1 cellular context compared by ENCODE assay signal in the genomic region with DNA sequence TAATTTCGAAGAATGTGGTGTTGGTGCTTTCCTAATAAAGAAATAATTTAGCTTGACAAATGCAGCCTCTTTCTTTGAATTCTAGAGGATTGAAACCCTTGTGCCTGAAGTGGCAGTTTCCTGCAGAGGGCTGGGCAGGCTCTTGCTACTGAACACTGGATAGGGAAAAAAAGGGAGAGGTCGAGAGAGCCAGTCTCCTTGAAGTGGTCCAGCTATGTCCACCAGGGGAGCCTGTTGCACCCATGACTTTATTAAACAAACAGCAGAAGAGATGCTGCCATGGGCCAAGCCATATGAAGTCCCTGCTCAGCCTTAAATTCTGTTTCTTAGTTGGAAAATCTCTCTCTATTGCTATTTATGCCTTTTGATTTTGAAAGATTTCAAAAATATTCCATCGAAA.
TF ChIP-seq lines count a peak whose summit lies in the region.

No MANE protein-coding gene starts in this region.

TF ChIP-seq in WTC11, 78 proteins besides CTCF, POLR2A, EP300 and RAD21 (continued from another document):
- TF ChIP-seq, protein P1, sequence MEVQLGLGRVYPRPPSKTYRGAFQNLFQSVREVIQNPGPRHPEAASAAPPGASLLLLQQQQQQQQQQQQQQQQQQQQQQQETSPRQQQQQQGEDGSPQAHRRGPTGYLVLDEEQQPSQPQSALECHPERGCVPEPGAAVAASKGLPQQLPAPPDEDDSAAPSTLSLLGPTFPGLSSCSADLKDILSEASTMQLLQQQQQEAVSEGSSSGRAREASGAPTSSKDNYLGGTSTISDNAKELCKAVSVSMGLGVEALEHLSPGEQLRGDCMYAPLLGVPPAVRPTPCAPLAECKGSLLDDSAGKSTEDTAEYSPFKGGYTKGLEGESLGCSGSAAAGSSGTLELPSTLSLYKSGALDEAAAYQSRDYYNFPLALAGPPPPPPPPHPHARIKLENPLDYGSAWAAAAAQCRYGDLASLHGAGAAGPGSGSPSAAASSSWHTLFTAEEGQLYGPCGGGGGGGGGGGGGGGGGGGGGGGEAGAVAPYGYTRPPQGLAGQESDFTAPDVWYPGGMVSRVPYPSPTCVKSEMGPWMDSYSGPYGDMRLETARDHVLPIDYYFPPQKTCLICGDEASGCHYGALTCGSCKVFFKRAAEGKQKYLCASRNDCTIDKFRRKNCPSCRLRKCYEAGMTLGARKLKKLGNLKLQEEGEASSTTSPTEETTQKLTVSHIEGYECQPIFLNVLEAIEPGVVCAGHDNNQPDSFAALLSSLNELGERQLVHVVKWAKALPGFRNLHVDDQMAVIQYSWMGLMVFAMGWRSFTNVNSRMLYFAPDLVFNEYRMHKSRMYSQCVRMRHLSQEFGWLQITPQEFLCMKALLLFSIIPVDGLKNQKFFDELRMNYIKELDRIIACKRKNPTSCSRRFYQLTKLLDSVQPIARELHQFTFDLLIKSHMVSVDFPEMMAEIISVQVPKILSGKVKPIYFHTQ (CRISPR knock-in tag; IDR thresholded peaks at IDR 0.05) = no peak
- TF ChIP-seq, protein P2, sequence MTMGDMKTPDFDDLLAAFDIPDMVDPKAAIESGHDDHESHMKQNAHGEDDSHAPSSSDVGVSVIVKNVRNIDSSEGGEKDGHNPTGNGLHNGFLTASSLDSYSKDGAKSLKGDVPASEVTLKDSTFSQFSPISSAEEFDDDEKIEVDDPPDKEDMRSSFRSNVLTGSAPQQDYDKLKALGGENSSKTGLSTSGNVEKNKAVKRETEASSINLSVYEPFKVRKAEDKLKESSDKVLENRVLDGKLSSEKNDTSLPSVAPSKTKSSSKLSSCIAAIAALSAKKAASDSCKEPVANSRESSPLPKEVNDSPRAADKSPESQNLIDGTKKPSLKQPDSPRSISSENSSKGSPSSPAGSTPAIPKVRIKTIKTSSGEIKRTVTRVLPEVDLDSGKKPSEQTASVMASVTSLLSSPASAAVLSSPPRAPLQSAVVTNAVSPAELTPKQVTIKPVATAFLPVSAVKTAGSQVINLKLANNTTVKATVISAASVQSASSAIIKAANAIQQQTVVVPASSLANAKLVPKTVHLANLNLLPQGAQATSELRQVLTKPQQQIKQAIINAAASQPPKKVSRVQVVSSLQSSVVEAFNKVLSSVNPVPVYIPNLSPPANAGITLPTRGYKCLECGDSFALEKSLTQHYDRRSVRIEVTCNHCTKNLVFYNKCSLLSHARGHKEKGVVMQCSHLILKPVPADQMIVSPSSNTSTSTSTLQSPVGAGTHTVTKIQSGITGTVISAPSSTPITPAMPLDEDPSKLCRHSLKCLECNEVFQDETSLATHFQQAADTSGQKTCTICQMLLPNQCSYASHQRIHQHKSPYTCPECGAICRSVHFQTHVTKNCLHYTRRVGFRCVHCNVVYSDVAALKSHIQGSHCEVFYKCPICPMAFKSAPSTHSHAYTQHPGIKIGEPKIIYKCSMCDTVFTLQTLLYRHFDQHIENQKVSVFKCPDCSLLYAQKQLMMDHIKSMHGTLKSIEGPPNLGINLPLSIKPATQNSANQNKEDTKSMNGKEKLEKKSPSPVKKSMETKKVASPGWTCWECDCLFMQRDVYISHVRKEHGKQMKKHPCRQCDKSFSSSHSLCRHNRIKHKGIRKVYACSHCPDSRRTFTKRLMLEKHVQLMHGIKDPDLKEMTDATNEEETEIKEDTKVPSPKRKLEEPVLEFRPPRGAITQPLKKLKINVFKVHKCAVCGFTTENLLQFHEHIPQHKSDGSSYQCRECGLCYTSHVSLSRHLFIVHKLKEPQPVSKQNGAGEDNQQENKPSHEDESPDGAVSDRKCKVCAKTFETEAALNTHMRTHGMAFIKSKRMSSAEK (CRISPR knock-in tag; IDR thresholded peaks at IDR 0.05; ENCODE audit: borderline replicate concordance) = no peak
- TF ChIP-seq, protein P3, sequence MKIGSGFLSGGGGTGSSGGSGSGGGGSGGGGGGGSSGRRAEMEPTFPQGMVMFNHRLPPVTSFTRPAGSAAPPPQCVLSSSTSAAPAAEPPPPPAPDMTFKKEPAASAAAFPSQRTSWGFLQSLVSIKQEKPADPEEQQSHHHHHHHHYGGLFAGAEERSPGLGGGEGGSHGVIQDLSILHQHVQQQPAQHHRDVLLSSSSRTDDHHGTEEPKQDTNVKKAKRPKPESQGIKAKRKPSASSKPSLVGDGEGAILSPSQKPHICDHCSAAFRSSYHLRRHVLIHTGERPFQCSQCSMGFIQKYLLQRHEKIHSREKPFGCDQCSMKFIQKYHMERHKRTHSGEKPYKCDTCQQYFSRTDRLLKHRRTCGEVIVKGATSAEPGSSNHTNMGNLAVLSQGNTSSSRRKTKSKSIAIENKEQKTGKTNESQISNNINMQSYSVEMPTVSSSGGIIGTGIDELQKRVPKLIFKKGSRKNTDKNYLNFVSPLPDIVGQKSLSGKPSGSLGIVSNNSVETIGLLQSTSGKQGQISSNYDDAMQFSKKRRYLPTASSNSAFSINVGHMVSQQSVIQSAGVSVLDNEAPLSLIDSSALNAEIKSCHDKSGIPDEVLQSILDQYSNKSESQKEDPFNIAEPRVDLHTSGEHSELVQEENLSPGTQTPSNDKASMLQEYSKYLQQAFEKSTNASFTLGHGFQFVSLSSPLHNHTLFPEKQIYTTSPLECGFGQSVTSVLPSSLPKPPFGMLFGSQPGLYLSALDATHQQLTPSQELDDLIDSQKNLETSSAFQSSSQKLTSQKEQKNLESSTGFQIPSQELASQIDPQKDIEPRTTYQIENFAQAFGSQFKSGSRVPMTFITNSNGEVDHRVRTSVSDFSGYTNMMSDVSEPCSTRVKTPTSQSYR (CRISPR knock-in tag; IDR thresholded peaks at IDR 0.05) = no peak
- no peak for TF ChIP-seq NR2C2 (CRISPR knock-in tag; IDR thresholded peaks at IDR 0.05)
- TF ChIP-seq SOX15 (CRISPR knock-in tag; IDR thresholded peaks at IDR 0.05) = no peak
- no peak for TF ChIP-seq ZNF396 (CRISPR knock-in tag; IDR thresholded peaks at IDR 0.05; ENCODE audit: borderline replicate concordance)
- no peak for TF ChIP-seq ZBTB21 (CRISPR knock-in tag; IDR thresholded peaks at IDR 0.05; ENCODE audit: borderline replicate concordance)
- TF ChIP-seq, protein P4, sequence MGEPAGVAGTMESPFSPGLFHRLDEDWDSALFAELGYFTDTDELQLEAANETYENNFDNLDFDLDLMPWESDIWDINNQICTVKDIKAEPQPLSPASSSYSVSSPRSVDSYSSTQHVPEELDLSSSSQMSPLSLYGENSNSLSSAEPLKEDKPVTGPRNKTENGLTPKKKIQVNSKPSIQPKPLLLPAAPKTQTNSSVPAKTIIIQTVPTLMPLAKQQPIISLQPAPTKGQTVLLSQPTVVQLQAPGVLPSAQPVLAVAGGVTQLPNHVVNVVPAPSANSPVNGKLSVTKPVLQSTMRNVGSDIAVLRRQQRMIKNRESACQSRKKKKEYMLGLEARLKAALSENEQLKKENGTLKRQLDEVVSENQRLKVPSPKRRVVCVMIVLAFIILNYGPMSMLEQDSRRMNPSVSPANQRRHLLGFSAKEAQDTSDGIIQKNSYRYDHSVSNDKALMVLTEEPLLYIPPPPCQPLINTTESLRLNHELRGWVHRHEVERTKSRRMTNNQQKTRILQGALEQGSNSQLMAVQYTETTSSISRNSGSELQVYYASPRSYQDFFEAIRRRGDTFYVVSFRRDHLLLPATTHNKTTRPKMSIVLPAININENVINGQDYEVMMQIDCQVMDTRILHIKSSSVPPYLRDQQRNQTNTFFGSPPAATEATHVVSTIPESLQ (CRISPR knock-in tag; IDR thresholded peaks at IDR 0.05) = no peak
- no peak for TF ChIP-seq JUN (CRISPR knock-in tag; IDR thresholded peaks at IDR 0.05)
- TF ChIP-seq MYBL2 (CRISPR knock-in tag; IDR thresholded peaks at IDR 0.05) = no peak
- TF ChIP-seq, protein P5, sequence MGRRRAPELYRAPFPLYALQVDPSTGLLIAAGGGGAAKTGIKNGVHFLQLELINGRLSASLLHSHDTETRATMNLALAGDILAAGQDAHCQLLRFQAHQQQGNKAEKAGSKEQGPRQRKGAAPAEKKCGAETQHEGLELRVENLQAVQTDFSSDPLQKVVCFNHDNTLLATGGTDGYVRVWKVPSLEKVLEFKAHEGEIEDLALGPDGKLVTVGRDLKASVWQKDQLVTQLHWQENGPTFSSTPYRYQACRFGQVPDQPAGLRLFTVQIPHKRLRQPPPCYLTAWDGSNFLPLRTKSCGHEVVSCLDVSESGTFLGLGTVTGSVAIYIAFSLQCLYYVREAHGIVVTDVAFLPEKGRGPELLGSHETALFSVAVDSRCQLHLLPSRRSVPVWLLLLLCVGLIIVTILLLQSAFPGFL (CRISPR knock-in tag; IDR thresholded peaks at IDR 0.05; ENCODE audit: borderline replicate concordance) = no peak
